ENCODE assay signal across 12 cellular contexts in genomic region chr3:188396900-188397299, GRCh38.
DNase-seq lines count a peak whose midpoint lies in the region; ATAC-seq and TF ChIP-seq lines count a peak whose summit lies in the region.
"Had no signal": no experiment of that assay in that cellular context is flagged by ENCODE, and none has a peak within 500 bp of the region (broad histone marks: within the 10 kb centered on the region; RNA-seq: fewer than 3 reads in every experiment).

No MANE protein-coding gene starts in this region.

- DNase-seq in CD8-positive, alpha-beta memory T cell, result no peak
- DNase-seq in activated T-helper 1 cell treated with anti-CD3 and anti-CD28 coated beads, Interleukin-12 subunit alpha, Interleukin-12 subunit beta, Interleukin-2, Interleukin-4 antibody, amounts not matched to agents 30 ng/mL and 10 ng/mL and 1 ng/mL, durations not matched to agents 14 hours and 24 hours and 36 hours (ENCODE audit: low spot score), result no peak
- DNase-seq in right cardiac atrium (no peak), globus pallidus (ENCODE audit: low spot score) (no peak), SKM-1 treated with dmso at 0.1 percent for 144 hours (lab: John Stamatoyannopoulos, UW; ENCODE audit: unreplicated experiment) (no peak), HUDEP-2 (lab: John Stamatoyannopoulos, UW; ENCODE audit: unreplicated experiment in 76 of 76) (no peak), RWPE1 (ENCODE audit: low spot score) (no peak)
- DNase-seq: GF-D8, NCI-H226 had no signal

- WGBS in right cardiac atrium, result 48% methylated on average over 3 of the region's 3 CpGs

- H3K27me3 Mint-ChIP-seq in CD8-positive, alpha-beta memory T cell, result no peaks in the 10 kb centered on the region
- peaks cover 4% of the 10 kb centered on the region for H3K27me3 Mint-ChIP-seq in activated T-helper 1 cell treated with anti-CD3 and anti-CD28 coated beads, Interleukin-12 subunit alpha, Interleukin-12 subunit beta, Interleukin-2, Interleukin-4 antibody, amounts not matched to agents 30 ng/mL and 10 ng/mL and 1 ng/mL, durations not matched to agents 14 hours and 24 hours and 36 hours (ENCODE audit: insufficient read depth)
- H3K27me3 Mint-ChIP-seq: activated CD8-positive, alpha-beta T cell treated with anti-CD3 and anti-CD28 coated beads for 36 hours had no signal

- peak overlapping the region; percentile 57 for H3K4me2 ChIP-seq in skeletal muscle satellite cell (ENCODE audit: low read length)

- H3K27ac ChIP-seq in CD8-positive, alpha-beta memory T cell (ENCODE audit: low read depth, low read length), result no peak overlapping the region
- H3K27ac ChIP-seq in right cardiac atrium (ENCODE audit: low read length), result peak overlapping the region; percentile 57
- H3K27ac ChIP-seq in RWPE1, result no peak overlapping the region

- peaks cover 0 to 5% (median 0%) of the 10 kb centered on the region in 3 donors for H3K36me3 Mint-ChIP-seq in CD8-positive, alpha-beta memory T cell
- peaks cover 7% of the 10 kb centered on the region for H3K36me3 Mint-ChIP-seq in activated T-helper 1 cell treated with anti-CD3 and anti-CD28 coated beads, Interleukin-12 subunit alpha, Interleukin-12 subunit beta, Interleukin-2, Interleukin-4 antibody, amounts not matched to agents 30 ng/mL and 10 ng/mL and 1 ng/mL, durations not matched to agents 14 hours and 24 hours and 36 hours (ENCODE audit: low read depth)

- peak overlapping the region; percentile 27 for H3K4me3 ChIP-seq in CD8-positive, alpha-beta memory T cell (ENCODE audit: low read length)
- H3K4me3 ChIP-seq in right cardiac atrium (ENCODE audit: low read length) (peak overlapping the region; percentile 20), skeletal muscle satellite cell (ENCODE audit: low read length) (no peak overlapping the region)

- no peaks in the 10 kb centered on the region for H3K9me3 Mint-ChIP-seq in CD8-positive, alpha-beta memory T cell
- H3K9me3 Mint-ChIP-seq in activated T-helper 1 cell treated with anti-CD3 and anti-CD28 coated beads, Interleukin-12 subunit alpha, Interleukin-12 subunit beta, Interleukin-2, Interleukin-4 antibody, amounts not matched to agents 30 ng/mL and 10 ng/mL and 1 ng/mL, durations not matched to agents 14 hours and 24 hours and 36 hours, result peaks cover 3% of the 10 kb centered on the region
- H3K9me3 Mint-ChIP-seq: T-helper 2 cell treated with Interferon-gamma antibody and Interleukin-4, amounts not matched to agents 5 μg/mL and 100 μg/mL, for 36 hours had no signal

- H3K4me1 ChIP-seq in CD8-positive, alpha-beta memory T cell (ENCODE audit: insufficient read depth, low read length), result peaks cover 25% of the 10 kb centered on the region
- H3K4me1 ChIP-seq in right cardiac atrium (ENCODE audit: control insufficient read depth, insufficient read depth, low read length), result peaks cover 6% of the 10 kb centered on the region
- no peaks in the 10 kb centered on the region for H3K4me1 ChIP-seq in skeletal muscle satellite cell (ENCODE audit: control insufficient read depth, insufficient read depth, low read length)

- ATAC-seq in right cardiac atrium, result no peak

- H3K27me3 ChIP-seq in CD8-positive, alpha-beta memory T cell (ENCODE audit: insufficient read depth, low read length, poor library complexity, severe bottlenecking), result no peaks in the 10 kb centered on the region
- H3K27me3 ChIP-seq in right cardiac atrium (ENCODE audit: control insufficient read depth, insufficient read depth), result no peaks in the 10 kb centered on the region
- H3K27me3 ChIP-seq in skeletal muscle satellite cell (ENCODE audit: control insufficient read depth, insufficient read depth, low read length), result no peaks in the 10 kb centered on the region

- intact Hi-C loops in activated T-helper 1 cell treated with anti-CD3 and anti-CD28 coated beads, Interleukin-12 subunit alpha, Interleukin-12 subunit beta, Interleukin-2, Interleukin-4 antibody, amounts not matched to agents 30 ng/mL and 10 ng/mL and 1 ng/mL, durations not matched to agents 14 hours and 24 hours and 36 hours (cut with micrococcal nuclease), result loop anchor here (2.0 kb wide), 1 partner anchor 188 kb away; no protein-coding TSS in a partner anchor
- intact Hi-C loops in right cardiac atrium (cut with DNase I), result no loop called here

- POLR2A ChIA-PET in CD8-positive, alpha-beta memory T cell (lab: Charles Lee), result no interaction called here
- POLR2A ChIA-PET in RWPE1 (lab: Yijun Ruan, JAX; ENCODE audit: low non-redundant PET), result no interaction called here

- H3K9ac ChIP-seq in skeletal muscle satellite cell (ENCODE audit: low read depth, low read length), result no peak overlapping the region

- CTCF ChIA-PET in CD8-positive, alpha-beta memory T cell (lab: Charles Lee), result interaction anchor here (1.0 kb wide), 1 partner anchor 648 kb away, joined by 3 read pairs; no protein-coding TSS in a partner anchor
- CTCF ChIA-PET in RWPE1 (lab: Yijun Ruan, JAX), result no interaction called here

- no peak for TF ChIP-seq CTCF in RWPE1 (conservative IDR thresholded peaks at IDR 0.05; ENCODE audit: low read depth)

- H3K27ac Mint-ChIP-seq in CD8-positive, alpha-beta memory T cell, result peak overlapping the region; percentile 37 to 93 (median 84)
- H3K27ac Mint-ChIP-seq in activated T-helper 1 cell treated with anti-CD3 and anti-CD28 coated beads, Interleukin-12 subunit alpha, Interleukin-12 subunit beta, Interleukin-2, Interleukin-4 antibody, amounts not matched to agents 30 ng/mL and 10 ng/mL and 1 ng/mL, durations not matched to agents 14 hours and 24 hours and 36 hours, result no peak overlapping the region

- peak overlapping the region; percentile 1 to 86 (median 79) for H3K4me3 Mint-ChIP-seq in CD8-positive, alpha-beta memory T cell
- peak overlapping the region; percentile 37 for H3K4me3 Mint-ChIP-seq in activated T-helper 1 cell treated with anti-CD3 and anti-CD28 coated beads, Interleukin-12 subunit alpha, Interleukin-12 subunit beta, Interleukin-2, Interleukin-4 antibody, amounts not matched to agents 30 ng/mL and 10 ng/mL and 1 ng/mL, durations not matched to agents 14 hours and 24 hours and 36 hours

- H3K9me3 ChIP-seq in CD8-positive, alpha-beta memory T cell (ENCODE audit: low read length), result no peaks in the 10 kb centered on the region
- H3K9me3 ChIP-seq in right cardiac atrium (ENCODE audit: control insufficient read depth, low read length), result no peaks in the 10 kb centered on the region
- H3K9me3 ChIP-seq in skeletal muscle satellite cell (replicated peaks; ENCODE audit: low read length), result no peaks in the 10 kb centered on the region

- peaks cover 41 to 58% (median 54%) of the 10 kb centered on the region in 3 donors for H3K4me1 Mint-ChIP-seq in CD8-positive, alpha-beta memory T cell
- peaks cover 50% of the 10 kb centered on the region for H3K4me1 Mint-ChIP-seq in activated T-helper 1 cell treated with anti-CD3 and anti-CD28 coated beads, Interleukin-12 subunit alpha, Interleukin-12 subunit beta, Interleukin-2, Interleukin-4 antibody, amounts not matched to agents 30 ng/mL and 10 ng/mL and 1 ng/mL, durations not matched to agents 14 hours and 24 hours and 36 hours (ENCODE audit: low read depth)

- H3K36me3 ChIP-seq in CD8-positive, alpha-beta memory T cell (ENCODE audit: insufficient read depth, low read length), result no peaks in the 10 kb centered on the region
- H3K36me3 ChIP-seq in skeletal muscle satellite cell (ENCODE audit: insufficient read depth, low read length), result no peaks in the 10 kb centered on the region
